In the genomic region with DNA sequence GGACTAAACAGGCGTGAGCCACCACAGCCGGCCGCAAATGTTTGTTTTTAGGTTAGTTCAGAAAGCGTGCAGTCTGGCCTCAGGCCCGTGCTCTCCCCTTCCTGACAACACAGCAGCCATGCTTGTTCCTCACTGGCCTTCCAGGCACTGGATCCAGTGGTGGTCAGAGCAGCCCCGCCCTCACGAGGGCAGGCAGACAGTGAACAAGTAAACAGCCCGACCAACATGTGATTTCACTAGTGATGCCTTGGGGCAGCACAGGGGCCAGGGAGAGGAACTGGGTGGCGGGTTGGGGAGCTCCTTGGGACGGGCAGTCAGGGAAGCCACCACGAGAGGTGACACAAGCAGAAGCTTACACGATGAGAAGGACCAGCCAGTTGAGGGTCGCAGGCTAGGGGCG, we compare ENCODE assay signal across 1 cellular context.
TF ChIP-seq lines count a peak whose summit lies in the region.

No MANE protein-coding gene starts in this region.

TF ChIP-seq in HepG2, 621 proteins besides CTCF, POLR2A, EP300 and RAD21:
- TF ChIP-seq, protein P1, sequence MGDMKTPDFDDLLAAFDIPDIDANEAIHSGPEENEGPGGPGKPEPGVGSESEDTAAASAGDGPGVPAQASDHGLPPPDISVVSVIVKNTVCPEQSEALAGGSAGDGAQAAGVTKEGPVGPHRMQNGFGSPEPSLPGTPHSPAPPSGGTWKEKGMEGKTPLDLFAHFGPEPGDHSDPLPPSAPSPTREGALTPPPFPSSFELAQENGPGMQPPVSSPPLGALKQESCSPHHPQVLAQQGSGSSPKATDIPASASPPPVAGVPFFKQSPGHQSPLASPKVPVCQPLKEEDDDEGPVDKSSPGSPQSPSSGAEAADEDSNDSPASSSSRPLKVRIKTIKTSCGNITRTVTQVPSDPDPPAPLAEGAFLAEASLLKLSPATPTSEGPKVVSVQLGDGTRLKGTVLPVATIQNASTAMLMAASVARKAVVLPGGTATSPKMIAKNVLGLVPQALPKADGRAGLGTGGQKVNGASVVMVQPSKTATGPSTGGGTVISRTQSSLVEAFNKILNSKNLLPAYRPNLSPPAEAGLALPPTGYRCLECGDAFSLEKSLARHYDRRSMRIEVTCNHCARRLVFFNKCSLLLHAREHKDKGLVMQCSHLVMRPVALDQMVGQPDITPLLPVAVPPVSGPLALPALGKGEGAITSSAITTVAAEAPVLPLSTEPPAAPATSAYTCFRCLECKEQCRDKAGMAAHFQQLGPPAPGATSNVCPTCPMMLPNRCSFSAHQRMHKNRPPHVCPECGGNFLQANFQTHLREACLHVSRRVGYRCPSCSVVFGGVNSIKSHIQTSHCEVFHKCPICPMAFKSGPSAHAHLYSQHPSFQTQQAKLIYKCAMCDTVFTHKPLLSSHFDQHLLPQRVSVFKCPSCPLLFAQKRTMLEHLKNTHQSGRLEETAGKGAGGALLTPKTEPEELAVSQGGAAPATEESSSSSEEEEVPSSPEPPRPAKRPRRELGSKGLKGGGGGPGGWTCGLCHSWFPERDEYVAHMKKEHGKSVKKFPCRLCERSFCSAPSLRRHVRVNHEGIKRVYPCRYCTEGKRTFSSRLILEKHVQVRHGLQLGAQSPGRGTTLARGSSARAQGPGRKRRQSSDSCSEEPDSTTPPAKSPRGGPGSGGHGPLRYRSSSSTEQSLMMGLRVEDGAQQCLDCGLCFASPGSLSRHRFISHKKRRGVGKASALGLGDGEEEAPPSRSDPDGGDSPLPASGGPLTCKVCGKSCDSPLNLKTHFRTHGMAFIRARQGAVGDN (CRISPR knock-in tag; IDR thresholded peaks at IDR 0.05), result peak; percentile 67
- TF ChIP-seq AGO2 (optimal IDR thresholded peaks at IDR 0.05; ENCODE audit: low read depth, low read length) (peak; percentile 34), HNF1B (CRISPR knock-in tag; IDR thresholded peaks at IDR 0.05) (0 out of 2 replicates have a peak, but pooled peaks have one; percentile 23), RBM22 (optimal IDR thresholded peaks at IDR 0.05; ENCODE audit: low read length) (peak; percentile 52), ZNF772 (CRISPR knock-in tag; IDR thresholded peaks at IDR 0.05) (0 out of 2 replicates have a peak, but pooled peaks have one; percentile 44), TBX2 (CRISPR knock-in tag; IDR thresholded peaks at IDR 0.05; ENCODE audit: borderline replicate concordance) (no peak)
- TF ChIP-seq, protein P2, sequence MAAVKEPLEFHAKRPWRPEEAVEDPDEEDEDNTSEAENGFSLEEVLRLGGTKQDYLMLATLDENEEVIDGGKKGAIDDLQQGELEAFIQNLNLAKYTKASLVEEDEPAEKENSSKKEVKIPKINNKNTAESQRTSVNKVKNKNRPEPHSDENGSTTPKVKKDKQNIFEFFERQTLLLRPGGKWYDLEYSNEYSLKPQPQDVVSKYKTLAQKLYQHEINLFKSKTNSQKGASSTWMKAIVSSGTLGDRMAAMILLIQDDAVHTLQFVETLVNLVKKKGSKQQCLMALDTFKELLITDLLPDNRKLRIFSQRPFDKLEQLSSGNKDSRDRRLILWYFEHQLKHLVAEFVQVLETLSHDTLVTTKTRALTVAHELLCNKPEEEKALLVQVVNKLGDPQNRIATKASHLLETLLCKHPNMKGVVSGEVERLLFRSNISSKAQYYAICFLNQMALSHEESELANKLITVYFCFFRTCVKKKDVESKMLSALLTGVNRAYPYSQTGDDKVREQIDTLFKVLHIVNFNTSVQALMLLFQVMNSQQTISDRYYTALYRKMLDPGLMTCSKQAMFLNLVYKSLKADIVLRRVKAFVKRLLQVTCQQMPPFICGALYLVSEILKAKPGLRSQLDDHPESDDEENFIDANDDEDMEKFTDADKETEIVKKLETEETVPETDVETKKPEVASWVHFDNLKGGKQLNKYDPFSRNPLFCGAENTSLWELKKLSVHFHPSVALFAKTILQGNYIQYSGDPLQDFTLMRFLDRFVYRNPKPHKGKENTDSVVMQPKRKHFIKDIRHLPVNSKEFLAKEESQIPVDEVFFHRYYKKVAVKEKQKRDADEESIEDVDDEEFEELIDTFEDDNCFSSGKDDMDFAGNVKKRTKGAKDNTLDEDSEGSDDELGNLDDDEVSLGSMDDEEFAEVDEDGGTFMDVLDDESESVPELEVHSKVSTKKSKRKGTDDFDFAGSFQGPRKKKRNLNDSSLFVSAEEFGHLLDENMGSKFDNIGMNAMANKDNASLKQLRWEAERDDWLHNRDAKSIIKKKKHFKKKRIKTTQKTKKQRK (IDR thresholded peaks at IDR 0.05; ENCODE audit: low read length), result no peak
